10 cellular contexts compared by ENCODE assay signal in genomic region chr15:74978503-74978902, GRCh38. TPM values are rescaled to one million over a fixed set of nuclear protein-coding genes. Genes with fewer than 3 reads are reported as not detected.
DNase-seq lines count a peak whose midpoint lies in the region; TF ChIP-seq lines count a peak whose summit lies in the region.
"Had no signal": no experiment of that assay in that cellular context is flagged by ENCODE, and none has a peak within 500 bp of the region (broad histone marks: within the 10 kb centered on the region; RNA-seq: fewer than 3 reads in every experiment).

No MANE protein-coding gene starts in this region.

- no peak overlapping the region for H3K9ac ChIP-seq in adipocyte (ENCODE audit: low read length)

- H3K36me3 ChIP-seq in adipocyte (ENCODE audit: control insufficient read depth, insufficient read depth, low read length, severe bottlenecking) = no peaks in the 10 kb centered on the region
- no peaks in the 10 kb centered on the region for H3K36me3 ChIP-seq in Peyer's patch
- H3K36me3 ChIP-seq: prostate gland had no signal

- H3K4me3 Mint-ChIP-seq in HFFc6 (no peak overlapping the region), nephron progenitor cell (no peak overlapping the region)

- H3K9me3 Mint-ChIP-seq in HFFc6 (no peaks in the 10 kb centered on the region), nephron progenitor cell (no peaks in the 10 kb centered on the region)

- H3K27me3 Mint-ChIP-seq in HFFc6 (ENCODE audit: insufficient read depth) = peaks cover 7% of the 10 kb centered on the region
- H3K27me3 Mint-ChIP-seq in nephron progenitor cell (ENCODE audit: low read depth, poor library complexity) = peaks cover 21% of the 10 kb centered on the region

- H3K27me3 ChIP-seq in adipocyte (replicated peaks; ENCODE audit: control insufficient read depth, insufficient read depth, low read length) (no peaks in the 10 kb centered on the region), Peyer's patch (no peaks in the 10 kb centered on the region)

- H3K4me3 ChIP-seq in adipocyte (ENCODE audit: low read length) (no peak overlapping the region), Peyer's patch (no peak overlapping the region)
- H3K4me3 ChIP-seq: prostate gland had no signal

- H3K27ac Mint-ChIP-seq in HFFc6 (no peak overlapping the region), nephron progenitor cell (no peak overlapping the region)

- TF ChIP-seq CTCF in HFFc6 (IDR thresholded peaks at IDR 0.05) (no peak), Peyer's patch (IDR thresholded peaks at IDR 0.05) (no peak), nephron progenitor cell (IDR thresholded peaks at IDR 0.05) (no peak)

- DNase-seq in GM03348 (ENCODE audit: low spot score) = peak; percentile 20
- peak; percentile 40 for DNase-seq in RPMI8226
- DNase-seq in adipocyte (ENCODE audit: low read depth) = peak; percentile 15
- DNase-seq in stimulated activated CD4-positive, alpha-beta T cell treated with anti-CD3 and anti-CD28 coated beads, Interleukin-2, amount 100 ng/mL, for 4 hours (ENCODE audit: low read depth) = peak; percentile 16
- no peak for DNase-seq in HFFc6
- DNase-seq in Peyer's patch = no peak
- no peak for DNase-seq in nephron progenitor cell
- no peak for DNase-seq in occipital lobe (lab: John Stamatoyannopoulos, UW)
- DNase-seq: central memory CD4-positive, alpha-beta T cell had no signal

- no peak overlapping the region for H3K27ac ChIP-seq in Peyer's patch
- H3K27ac ChIP-seq: prostate gland had no signal

- no peaks in the 10 kb centered on the region for H3K36me3 Mint-ChIP-seq in HFFc6 (ENCODE audit: low read depth)
- H3K36me3 Mint-ChIP-seq in nephron progenitor cell (ENCODE audit: low read depth) = no peaks in the 10 kb centered on the region

- peaks cover 18% of the 10 kb centered on the region for H3K4me1 Mint-ChIP-seq in HFFc6 (ENCODE audit: low read depth)
- H3K4me1 Mint-ChIP-seq in nephron progenitor cell = peaks cover 1% of the 10 kb centered on the region

- TF ChIP-seq POLR2A in Peyer's patch (IDR thresholded peaks at IDR 0.05) = no peak

- H3K4me1 ChIP-seq in adipocyte (ENCODE audit: control insufficient read depth, insufficient read depth, low read length) (peaks cover 18% of the 10 kb centered on the region), Peyer's patch (no peaks in the 10 kb centered on the region)
- H3K4me1 ChIP-seq: prostate gland had no signal

- H3K9me3 ChIP-seq in adipocyte (ENCODE audit: control insufficient read depth, low read length) (no peaks in the 10 kb centered on the region), Peyer's patch (no peaks in the 10 kb centered on the region)
- H3K9me3 ChIP-seq: prostate gland had no signal

RNA-seq across cellular contexts. Expression of gene SCAMP5, which starts 16.9 kb away (rescaled TPM):
- 10 to 100 TPM in 2 of 6 experiments, 1 to 10 TPM in 4; 6.4 to 11.2 (median 6.9) TPM for total RNA-seq in HFFc6 (2021; fragmentation: NEBNext Ultra II Directional; extraction: Animal tissue kit (Norgen Biotek cat#: 25700))
- total RNA-seq in Peyer's patch (10 to 100 TPM in 3 of 4 donors, 1 to 10 TPM in 1; 5.0 to 78.1 (median 53.4) TPM), occipital lobe (51.3 TPM)

RNA-seq across cellular contexts. Expression of gene RPP25, which starts 21.9 kb away (rescaled TPM):
- 1 to 10 TPM in 5 of 6 experiments, under 1 TPM in 1; 0.76 to 1.7 (median 1.5) TPM for total RNA-seq in HFFc6 (2021; fragmentation: NEBNext Ultra II Directional; extraction: Animal tissue kit (Norgen Biotek cat#: 25700))
- total RNA-seq in Peyer's patch (10 to 100 TPM in 2 of 4 donors, 1 to 10 TPM in 2; 7.4 to 15.3 (median 9.5) TPM), occipital lobe (6.4 TPM)

RNA-seq across cellular contexts. Expression of gene COX5A, which starts 40.6 kb away (rescaled TPM):
- total RNA-seq in HFFc6 (2021; fragmentation: NEBNext Ultra II Directional; extraction: Animal tissue kit (Norgen Biotek cat#: 25700)) = 100 to 1,000 TPM; 181 to 189 (median 186) TPM
- total RNA-seq in Peyer's patch = 100 to 1,000 TPM in 3 of 4 donors, 10 to 100 TPM in 1; 59.4 to 326 (median 195) TPM
- total RNA-seq in occipital lobe = 43.8 TPM

RNA-seq across cellular contexts. Expression of gene PPCDC, which starts 44.9 kb away (rescaled TPM):
- 10 to 100 TPM in 5 of 6 experiments, 1 to 10 TPM in 1; 9.8 to 12.3 (median 11.2) TPM for total RNA-seq in HFFc6 (2021; fragmentation: NEBNext Ultra II Directional; extraction: Animal tissue kit (Norgen Biotek cat#: 25700))
- 10 to 100 TPM in 3 of 4 donors, 1 to 10 TPM in 1; 8.4 to 63.5 (median 20.5) TPM for total RNA-seq in Peyer's patch
- total RNA-seq in occipital lobe = 7.2 TPM

Comparison
In these comparisons a context has a peak if more than half of its experiments do, and no peak if none do; other contexts are left out.
1. DNase-seq: peak in GM03348 (single experiment), RPMI8226 (single experiment), adipocyte (single experiment) and stimulated activated CD4-positive, alpha-beta T cell treated with anti-CD3 and anti-CD28 coated beads, Interleukin-2, amount 100 ng/mL, for 4 hours (single experiment); none in HFFc6 (single experiment), Peyer's patch (0 of 3), nephron progenitor cell (single experiment) and occipital lobe (single experiment).